9 cellular contexts compared by ENCODE assay signal in the genomic region with DNA sequence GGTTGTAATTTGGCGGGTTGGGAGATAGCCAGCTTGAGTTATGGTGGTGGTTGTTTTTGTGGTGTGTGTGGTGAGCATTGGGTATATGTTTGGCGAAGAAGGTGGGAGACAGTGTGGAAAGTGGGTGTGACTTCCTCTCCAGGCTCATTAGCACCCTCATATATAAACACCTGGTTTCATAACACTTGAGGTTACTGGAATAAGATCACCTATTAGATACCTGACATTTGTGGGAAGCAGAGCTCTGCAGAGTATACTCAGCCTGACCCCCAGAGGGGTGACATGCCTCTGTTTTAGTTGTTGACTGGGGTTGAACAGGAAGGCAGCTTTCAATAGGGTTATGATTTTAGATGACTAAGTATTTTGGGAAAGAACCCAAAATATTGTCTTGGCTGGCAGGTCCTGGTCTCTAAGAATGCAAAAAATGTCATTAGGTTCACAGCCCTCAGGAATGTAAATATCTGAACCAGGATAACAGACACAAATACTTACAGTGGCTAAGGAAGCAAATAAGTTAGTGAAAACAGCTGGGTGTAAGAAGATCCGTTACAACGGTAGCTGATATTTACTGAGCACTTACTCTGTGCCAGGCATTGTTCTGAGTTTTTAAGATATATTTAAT. TPM values are rescaled to one million over a fixed set of nuclear protein-coding genes. Genes with fewer than 3 reads are reported as not detected.
DNase-seq lines count a peak whose midpoint lies in the region; ATAC-seq and TF ChIP-seq lines count a peak whose summit lies in the region.
"Had no signal": no experiment of that assay in that cellular context is flagged by ENCODE, and none has a peak within 500 bp of the region (broad histone marks: within the 10 kb centered on the region; RNA-seq: fewer than 3 reads in every experiment).

No MANE protein-coding gene starts in this region.

- no peak overlapping the region for H3K27ac ChIP-seq in CD4-positive, alpha-beta memory T cell (ENCODE audit: low read depth, low read length)
- H3K27ac ChIP-seq in psoas muscle (peak overlapping the region; percentile 23), dorsolateral prefrontal cortex (peak overlapping the region in 3 of 59 donors; percentile 21 to 44 (median 26))

- peak; percentile 48 for ATAC-seq in esophagus mucosa
- ATAC-seq in psoas muscle: peak in 3 of 4 donors; percentile 17 to 30 (median 27)
- no peak for ATAC-seq in HG03280 (IDR thresholded peaks at IDR 0.05; ENCODE audit: unreplicated experiment)
- no peak for ATAC-seq in GM21717 (IDR thresholded peaks at IDR 0.05; ENCODE audit: unreplicated experiment)

- DNase-seq in CD4-positive, alpha-beta memory T cell: no peak
- peak; percentile 25 for DNase-seq in RPMI8226
- no peak for DNase-seq in psoas muscle
- no peak for DNase-seq in dorsolateral prefrontal cortex
- no peak for DNase-seq in activated naive CD4-positive, alpha-beta T cell treated with anti-CD3 and anti-CD28 coated beads, Interleukin-2, amount 10 ng/mL, durations not matched to agents 7 days and 5 days
- DNase-seq: NCI-H774 had no signal

- H3K36me3 Mint-ChIP-seq in CD4-positive, alpha-beta memory T cell: no peaks in the 10 kb centered on the region
- H3K36me3 Mint-ChIP-seq in activated naive CD4-positive, alpha-beta T cell treated with anti-CD3 and anti-CD28 coated beads, Interleukin-2, amount 10 ng/mL, durations not matched to agents 7 days and 5 days: no peaks in the 10 kb centered on the region

- no peaks in the 10 kb centered on the region for H3K27me3 ChIP-seq in CD4-positive, alpha-beta memory T cell (ENCODE audit: insufficient read depth, low read length)
- H3K27me3 ChIP-seq in psoas muscle (ENCODE audit: insufficient read depth in 3 of 3, low read length in 2 of 3): no peaks in the 10 kb centered on the region
- H3K27me3 ChIP-seq in dorsolateral prefrontal cortex: no peaks in the 10 kb centered on the region

- peaks cover 0 to 17% (median 8%) of the 10 kb centered on the region in 8 donors for H3K9me3 Mint-ChIP-seq in CD4-positive, alpha-beta memory T cell
- peaks cover 1% of the 10 kb centered on the region for H3K9me3 Mint-ChIP-seq in activated naive CD4-positive, alpha-beta T cell treated with anti-CD3 and anti-CD28 coated beads, Interleukin-2, amount 10 ng/mL, durations not matched to agents 7 days and 5 days

- TF ChIP-seq CTCF in psoas muscle (IDR thresholded peaks at IDR 0.05) (no peak), dorsolateral prefrontal cortex (IDR thresholded peaks at IDR 0.05 in 54 of 56, conservative IDR thresholded peaks at IDR 0.05 in 2 of 56; ENCODE audit: low read depth in 1 of 56, partially characterized antibody in 56 of 56) (no peak)

- peaks cover 14% of the 10 kb centered on the region for H3K4me1 ChIP-seq in CD4-positive, alpha-beta memory T cell (ENCODE audit: insufficient read depth, low read length)
- H3K4me1 ChIP-seq in psoas muscle: peaks cover 4% of the 10 kb centered on the region

- 58 to 68% (median 59%) methylated on average over 4 of the region's 4 CpGs for WGBS in psoas muscle, 3 donors

- CTCF ChIA-PET in CD4-positive, alpha-beta memory T cell (lab: Charles Lee; ENCODE audit: partially characterized antibody): interaction anchor here (0.7 kb wide), 1 partner anchor 12 kb away, joined by 3 read pairs; no protein-coding TSS in a partner anchor
- CTCF ChIA-PET in activated naive CD4-positive, alpha-beta T cell treated with anti-CD3 and anti-CD28 coated beads, Interleukin-2, amount 10 ng/mL, durations not matched to agents 7 days and 5 days (lab: Charles Lee): interaction anchor here (0.7 kb wide), 1 partner anchor 43 kb away, joined by 3 read pairs; no protein-coding TSS in a partner anchor

- no peaks in the 10 kb centered on the region for H3K9me3 ChIP-seq in CD4-positive, alpha-beta memory T cell (ENCODE audit: control insufficient read depth in 1 of 2, low read length in 2 of 2)
- H3K9me3 ChIP-seq in psoas muscle: no peaks in the 10 kb centered on the region

- intact Hi-C loops in CD4-positive, alpha-beta memory T cell (cut with micrococcal nuclease): no loop called here
- intact Hi-C loops in psoas muscle (cut with DNase I) (no loop called here), dorsolateral prefrontal cortex (cut with DNase I) (no loop called here)

- H3K4me3 Mint-ChIP-seq in CD4-positive, alpha-beta memory T cell: peak overlapping the region in 1 of 8 donors; percentile 13
- H3K4me3 Mint-ChIP-seq in activated naive CD4-positive, alpha-beta T cell treated with anti-CD3 and anti-CD28 coated beads, Interleukin-2, amount 10 ng/mL, durations not matched to agents 7 days and 5 days: no peak overlapping the region

- no peaks in the 10 kb centered on the region for H3K36me3 ChIP-seq in CD4-positive, alpha-beta memory T cell (ENCODE audit: insufficient read depth, low read length)
- no peaks in the 10 kb centered on the region for H3K36me3 ChIP-seq in psoas muscle (ENCODE audit: insufficient read depth in 1 of 2, low read depth in 1 of 2)

- POLR2A ChIA-PET in CD4-positive, alpha-beta memory T cell (lab: Charles Lee; ENCODE audit: partially characterized antibody): no interaction called here

- no peak overlapping the region for H3K4me3 ChIP-seq in CD4-positive, alpha-beta memory T cell (ENCODE audit: low read length in 2 of 2)
- H3K4me3 ChIP-seq in psoas muscle (no peak overlapping the region), dorsolateral prefrontal cortex (no peak overlapping the region)

- peak overlapping the region in 4 of 7 donors; percentile 3 to 48 (median 22) for H3K27ac Mint-ChIP-seq in CD4-positive, alpha-beta memory T cell
- H3K27ac Mint-ChIP-seq in activated naive CD4-positive, alpha-beta T cell treated with anti-CD3 and anti-CD28 coated beads, Interleukin-2, amount 10 ng/mL, durations not matched to agents 7 days and 5 days: no peak overlapping the region

- H3K27me3 Mint-ChIP-seq in CD4-positive, alpha-beta memory T cell: peaks cover 0 to 2% of the 10 kb centered on the region in 2 donors
- peaks cover 23% of the 10 kb centered on the region for H3K27me3 Mint-ChIP-seq in activated naive CD4-positive, alpha-beta T cell treated with anti-CD3 and anti-CD28 coated beads, Interleukin-2, amount 10 ng/mL, durations not matched to agents 7 days and 5 days

- H3K4me1 Mint-ChIP-seq in CD4-positive, alpha-beta memory T cell: peaks cover 8 to 14% (median 10%) of the 10 kb centered on the region in 4 donors
- peaks cover 11% of the 10 kb centered on the region for H3K4me1 Mint-ChIP-seq in activated naive CD4-positive, alpha-beta T cell treated with anti-CD3 and anti-CD28 coated beads, Interleukin-2, amount 10 ng/mL, durations not matched to agents 7 days and 5 days

RNA-seq across cellular contexts. Expression of gene EFCAB13, which starts 18.3 kb away (rescaled TPM):
- 10 to 100 TPM; 18.7 to 22.3 TPM for total RNA-seq in CD4-positive, alpha-beta memory T cell
- 1 to 10 TPM in 1 of 2 donors, under 1 TPM in 1; 0.68 to 3.5 TPM for polyA plus RNA-seq in CD4-positive, alpha-beta memory T cell
- total RNA-seq in esophagus mucosa (2.0 TPM), psoas muscle (1 to 10 TPM in 1 of 4 donors, under 1 TPM in 3; 0.37 to 2.2 (median 0.83) TPM), dorsolateral prefrontal cortex (10 to 100 TPM in 4 of 120 experiments, 1 to 10 TPM in 114, under 1 TPM in 2; 0.79 to 14.6 (median 3.8) TPM)
- polyA plus RNA-seq in psoas muscle: under 1 TPM; 0.32 to 0.77 (median 0.55) TPM

RNA-seq across cellular contexts. Expression of gene ITGB3, which starts 51.8 kb away (rescaled TPM):
- not detected for total RNA-seq in CD4-positive, alpha-beta memory T cell
- polyA plus RNA-seq in CD4-positive, alpha-beta memory T cell: not detected
- total RNA-seq in esophagus mucosa (1.7 TPM), psoas muscle (1 to 10 TPM; 1.1 to 3.9 (median 2.2) TPM), dorsolateral prefrontal cortex (1 to 10 TPM in 91 of 120 experiments, under 1 TPM in 29; 0.16 to 6.6 (median 1.6) TPM)
- polyA plus RNA-seq in psoas muscle: 1 to 10 TPM in 1 of 3 donors, under 1 TPM in 2; 0.32 to 5.4 (median 0.77) TPM

Comparison
In these comparisons a context has a peak if more than half of its experiments do, and no peak if none do; other contexts are left out.
1. ATAC-seq: peak in esophagus mucosa (single experiment) and psoas muscle (3 of 4); none in HG03280 (single experiment) and GM21717 (single experiment).